ENCODE assay signal across 1 cellular context in genomic region chr12:111444706-111445310, GRCh38.
TF ChIP-seq lines count a peak whose summit lies in the region.

No MANE protein-coding gene starts in this region.

TF ChIP-seq in GM12878, 131 proteins besides CTCF, POLR2A, EP300 and RAD21 (continued from another document and continues in another):
- TF ChIP-seq REST (IDR thresholded peaks at IDR 0.05; ENCODE audit: low read depth, low read length): peak; percentile 45; the same call in 1 of the 2 replicates
- peak; percentile 92 for TF ChIP-seq PAX5 (IDR thresholded peaks at IDR 0.05; ENCODE audit: borderline replicate concordance, low read depth, low read length)
- TF ChIP-seq BCL11A (IDR thresholded peaks at IDR 0.05; ENCODE audit: low read depth, low read length): peak; percentile 86
- TF ChIP-seq MLLT1 (IDR thresholded peaks at IDR 0.05): peak; percentile 75; the same call in 1 of the 2 replicates
- peak; percentile 84; the same call in 1 of the 2 replicates for TF ChIP-seq MXI1 (IDR thresholded peaks at IDR 0.05; ENCODE audit: low read depth, low read length)
- TF ChIP-seq BACH1 (IDR thresholded peaks at IDR 0.05; ENCODE audit: borderline replicate concordance): peak; percentile 95; the same call in 1 of the 2 replicates
- peak; percentile 99 for TF ChIP-seq IKZF1 (conservative IDR thresholded peaks at IDR 0.05)
- peak; percentile 81 for TF ChIP-seq ZNF24 (IDR thresholded peaks at IDR 0.05)
- peak; percentile 85 for TF ChIP-seq ZNF687 (IDR thresholded peaks at IDR 0.05)
- TF ChIP-seq RELB (IDR thresholded peaks at IDR 0.05; ENCODE audit: low read depth): peak; percentile 91
- TF ChIP-seq SKIL (IDR thresholded peaks at IDR 0.05; ENCODE audit: low read depth, poor library complexity, severe bottlenecking): peak; percentile 89
- TF ChIP-seq SIN3A (IDR thresholded peaks at IDR 0.05; ENCODE audit: low read depth, low read length): peak; percentile 64; the same call in 1 of the 2 replicates
- TF ChIP-seq RAD51 (IDR thresholded peaks at IDR 0.05): peak; percentile 39; the same call in 1 of the 2 replicates
- no peak for TF ChIP-seq NFXL1 (IDR thresholded peaks at IDR 0.05; ENCODE audit: borderline replicate concordance)
- peak; percentile 94 for TF ChIP-seq TBL1XR1 (IDR thresholded peaks at IDR 0.05; ENCODE audit: low read depth, low read length)
- TF ChIP-seq ZBED1 (IDR thresholded peaks at IDR 0.05; ENCODE audit: borderline replicate concordance): peak; percentile 76
- peak; percentile 95 for TF ChIP-seq RELA (IDR thresholded peaks at IDR 0.05; ENCODE audit: borderline replicate concordance, partially characterized antibody)
- TF ChIP-seq ATF7 (IDR thresholded peaks at IDR 0.05; ENCODE audit: low read depth): peak; percentile 64; the same call in 1 of the 2 replicates
- peak; percentile 80 for TF ChIP-seq MTA2 (IDR thresholded peaks at IDR 0.05; ENCODE audit: low read depth)
- no peak for TF ChIP-seq NFYA (IDR thresholded peaks at IDR 0.05; ENCODE audit: borderline replicate concordance, low read depth, low read length)
- no peak; the same call in 1 of the 2 replicates for TF ChIP-seq ZNF207 (IDR thresholded peaks at IDR 0.05; ENCODE audit: borderline replicate concordance)
- TF ChIP-seq USF1 (IDR thresholded peaks at IDR 0.05; ENCODE audit: borderline replicate concordance, extremely low read length, insufficient read depth, low read depth, low read length): no peak
- 0 out of 2 replicates have a peak, but pooled peaks have one; percentile 9 for TF ChIP-seq ZNF592 (IDR thresholded peaks at IDR 0.05)
- no peak for TF ChIP-seq RB1 (IDR thresholded peaks at IDR 0.05; ENCODE audit: borderline replicate concordance)
- peak; percentile 98 for TF ChIP-seq SPI1 (IDR thresholded peaks at IDR 0.05; ENCODE audit: borderline replicate concordance, insufficient read depth, low read depth, low read length)
- peak; percentile 84 to 92 for TF ChIP-seq BHLHE40 (IDR thresholded peaks at IDR 0.05; ENCODE audit: borderline replicate concordance in 1 of 2, low read depth in 2 of 2, low read length in 1 of 2)
- peak; percentile 96 for TF ChIP-seq SMARCA5 (IDR thresholded peaks at IDR 0.05)
- peak; percentile 99 for TF ChIP-seq EED (IDR thresholded peaks at IDR 0.05; ENCODE audit: low read depth)
- no peak for TF ChIP-seq SREBF1 (IDR thresholded peaks at IDR 0.05; ENCODE audit: low read length)
- no peak for TF ChIP-seq ZNF217 (IDR thresholded peaks at IDR 0.05)
- TF ChIP-seq FOXM1 (IDR thresholded peaks at IDR 0.05; ENCODE audit: low read depth, low read length): peak; percentile 72; the same call in 1 of the 2 replicates
- TF ChIP-seq TCF12 (IDR thresholded peaks at IDR 0.05; ENCODE audit: low read depth, low read length): peak; percentile 99
- 0 out of 2 replicates have a peak, but pooled peaks have one; percentile 60 for TF ChIP-seq STAT1 (conservative IDR thresholded peaks at IDR 0.05)
- TF ChIP-seq ATF2 (IDR thresholded peaks at IDR 0.05; ENCODE audit: low read length): peak; percentile 48
